ENCODE assay signal across 25 cellular contexts in the genomic region with DNA sequence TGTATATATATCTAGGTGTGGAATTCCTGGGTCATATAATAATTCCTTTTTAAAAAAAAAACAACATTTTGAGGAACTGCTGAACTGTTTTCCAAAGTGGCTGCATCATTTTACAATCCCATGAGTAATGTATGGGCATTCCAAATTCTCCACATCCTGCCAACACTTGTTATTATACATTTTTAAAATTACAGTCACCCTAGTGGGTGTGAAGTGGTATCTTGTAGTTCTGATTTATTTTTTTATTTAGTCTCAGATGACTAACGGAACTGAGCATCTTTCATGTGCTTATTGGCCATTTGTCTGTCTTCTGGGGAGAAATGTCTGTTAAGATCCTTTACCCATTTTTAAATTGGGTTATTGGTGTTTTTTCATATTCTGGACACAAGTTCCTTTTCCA. TPM values are rescaled to one million over a fixed set of nuclear protein-coding genes. Genes with fewer than 3 reads are reported as not detected.
DNase-seq lines count a peak whose midpoint lies in the region; ATAC-seq, FAIRE-seq and TF ChIP-seq lines count a peak whose summit lies in the region.
"Had no signal": no experiment of that assay in that cellular context is flagged by ENCODE, and none has a peak within 500 bp of the region (broad histone marks: within the 10 kb centered on the region; RNA-seq: fewer than 3 reads in every experiment).

No MANE protein-coding gene starts in this region.

- peak; percentile 75 for FAIRE-seq in H54 (lab: Jason Lieb, UNC)

- H3K4me3 ChIP-seq in aorta (ENCODE audit: low read length in 2 of 2), result no peak overlapping the region
- H3K4me3 ChIP-seq: sigmoid colon, SJCRH30, vagina had no signal

- no peak for TF ChIP-seq POLR2A in H54 (IDR thresholded peaks at IDR 0.05; ENCODE audit: low read depth, low read length)

- H3K4me1 ChIP-seq in aorta (ENCODE audit: control insufficient read depth in 1 of 2, insufficient read depth in 2 of 2, low read length in 2 of 2), result no peaks in the 10 kb centered on the region
- H3K4me1 ChIP-seq: sigmoid colon, vagina had no signal

- DNase-seq in A172 (ENCODE audit: low spot score) (peak; percentile 81), H54 (ENCODE audit: insufficient read length, low spot score) (no peak), RPMI7951 (ENCODE audit: low read depth) (peak; percentile 54), epithelial cell of prostate (ENCODE audit: low read depth, low spot score) (peak; percentile 44), aorta (no peak), NCI-H1694 (lab: John Stamatoyannopoulos, UW) (no peak)
- DNase-seq in activated T-cell treated with anti-CD3 and anti-CD28 coated beads, Interleukin-2, amount 50 U/mL, for 48 hours, result no peak
- DNase-seq: 8988T; activated CD4-positive, alpha-beta T cell treated with anti-CD3 and anti-CD28 coated beads, Interleukin-2, amount 10 ng/mL, durations not matched to agents 24 days and 14 days; activated CD8-positive, alpha-beta memory T cell treated with anti-CD3 and anti-CD28 coated beads, Interleukin-2, amount 10 ng/mL, durations not matched to agents 7 days and 5 days; activated naive CD8-positive, alpha-beta T cell treated with anti-CD3 and anti-CD28 coated beads, Interleukin-2, amount 10 ng/mL, durations not matched to agents 7 days and 5 days; C1 segment of cervical spinal cord; central memory CD4-positive, alpha-beta T cell; glutamatergic neuron; left colon; NCI-H748 treated with DMSO at 0.1 percent for 48 hours; OCI-M1; posterior cingulate gyrus; sigmoid colon; SJCRH30 had no signal

- H3K9me3 ChIP-seq in aorta (ENCODE audit: control insufficient read depth, low read length), result peaks cover 2% of the 10 kb centered on the region
- H3K9me3 ChIP-seq: sigmoid colon, vagina had no signal

- ATAC-seq in aorta (ENCODE audit: low FRiP score) (no peak), HG02973 (IDR thresholded peaks at IDR 0.05; ENCODE audit: unreplicated experiment) (no peak)
- ATAC-seq: activated CD8-positive, alpha-beta memory T cell treated with anti-CD3 and anti-CD28 coated beads, Interleukin-2, amount 10 ng/mL, durations not matched to agents 7 days and 5 days; activated T-helper 17 cell treated with anti-CD3 and anti-CD28 coated beads, Interleukin-2, amount 50 U/mL, for 72 hours; esophagus mucosa; left colon; stimulated activated memory B cell treated with anti-CD40 and anti-IgM and Interleukin-4, amounts not matched to agents 10 μg/mL and 1 μg/mL and 100 μg/mL, for 72 hours had no signal

- no peaks in the 10 kb centered on the region for H3K27me3 ChIP-seq in aorta (ENCODE audit: control insufficient read depth in 1 of 2, insufficient read depth in 2 of 2, low read length in 1 of 2)
- H3K27me3 ChIP-seq: sigmoid colon, vagina had no signal

- H3K27ac ChIP-seq in epithelial cell of prostate (peak overlapping the region; percentile 39), aorta (ENCODE audit: low read depth in 1 of 2, low read length in 2 of 2) (no peak overlapping the region)
- H3K27ac ChIP-seq: sigmoid colon, SJCRH30, vagina had no signal

- intact Hi-C loops in aorta (cut with DNase I), result no loop called here

- 51 to 54% methylated on average over 1 of the region's 1 CpG for WGBS in aorta, 2 donors

- H3K36me3 ChIP-seq in aorta (ENCODE audit: control insufficient read depth in 1 of 2, insufficient read depth in 2 of 2, low read length in 1 of 2), result no peaks in the 10 kb centered on the region
- H3K36me3 ChIP-seq: sigmoid colon, SJCRH30, vagina had no signal

RNA-seq across cellular contexts. Expression of a gene that starts 12.0 kb away (rescaled TPM):
- 89.8 and 93.0 TPM in 2 replicates for total RNA-seq in A172 (2014; rRNA removed; shearing (Covaris generic))
- total RNA-seq in RPMI7951 (2014; rRNA removed; shearing (Covaris generic)), result 49.4 and 56.2 TPM in 2 replicates
- 10 to 100 TPM; 21.0 to 23.0 TPM for total RNA-seq in aorta
- polyA plus RNA-seq in aorta, result 10 to 100 TPM; 10.5 to 18.7 TPM

Comparison
In these comparisons a context has a peak if more than half of its experiments do, and no peak if none do; other contexts are left out.
1. DNase-seq: peak in A172 (single experiment), RPMI7951 (single experiment) and epithelial cell of prostate (single experiment); none in H54 (single experiment), activated T-cell treated with anti-CD3 and anti-CD28 coated beads, Interleukin-2, amount 50 U/mL, for 48 hours (0 of 2), aorta (0 of 2) and NCI-H1694 (single experiment).